Comparison of ENCODE assay signal across 19 cellular contexts in the genomic region with DNA sequence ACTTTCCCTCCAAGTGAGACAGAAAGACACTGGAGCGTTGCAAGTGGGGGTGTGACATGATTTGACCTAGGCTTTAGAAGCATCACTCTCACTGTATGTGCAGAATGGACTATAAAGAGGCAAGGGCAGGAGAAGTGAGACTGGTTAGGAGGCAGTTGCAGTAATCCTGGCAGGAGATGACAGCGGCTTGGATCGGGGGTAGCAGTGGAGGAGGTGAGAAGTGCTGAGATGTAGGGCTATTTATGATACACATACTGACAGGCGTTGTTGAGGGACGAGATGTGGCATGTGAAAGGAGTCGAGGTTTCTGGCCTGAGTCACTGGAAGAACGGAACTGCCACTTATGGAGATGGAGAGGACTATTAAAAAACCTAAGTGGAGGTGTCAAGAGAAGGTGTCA.
DNase-seq lines count a peak whose midpoint lies in the region; ATAC-seq, FAIRE-seq and TF ChIP-seq lines count a peak whose summit lies in the region.
"Had no signal": no experiment of that assay in that cellular context is flagged by ENCODE, and none has a peak within 500 bp of the region (broad histone marks: within the 10 kb centered on the region; RNA-seq: fewer than 3 reads in every experiment).

No MANE protein-coding gene starts in this region.

- H3K36me3 Mint-ChIP-seq in activated T-cell treated with anti-CD3 and anti-CD28 coated beads, Interleukin-2, amount 50 U/mL, for 72 hours (ENCODE audit: insufficient read depth in 2 of 2): no peaks in the 10 kb centered on the region
- no peaks in the 10 kb centered on the region for H3K36me3 Mint-ChIP-seq in activated T-cell treated with anti-CD3 and anti-CD28 coated beads, Interleukin-2, amount 50 U/mL, for 4 hours (ENCODE audit: insufficient read depth)
- peaks cover 2% of the 10 kb centered on the region for H3K36me3 Mint-ChIP-seq in osteocyte (ENCODE audit: unreplicated experiment)
- H3K36me3 Mint-ChIP-seq: CD8-positive, alpha-beta memory T cell had no signal

- H3K4me1 Mint-ChIP-seq in activated T-cell treated with anti-CD3 and anti-CD28 coated beads, Interleukin-2, amount 50 U/mL, for 72 hours (ENCODE audit: low read depth): no peaks in the 10 kb centered on the region
- H3K4me1 Mint-ChIP-seq in activated T-cell treated with anti-CD3 and anti-CD28 coated beads, Interleukin-2, amount 50 U/mL, for 4 hours (ENCODE audit: low read depth): peaks cover 3% of the 10 kb centered on the region
- peaks cover 10% of the 10 kb centered on the region for H3K4me1 Mint-ChIP-seq in osteocyte (ENCODE audit: unreplicated experiment)

- no peaks in the 10 kb centered on the region for H3K36me3 ChIP-seq in PC-9 (ENCODE audit: low read depth)
- H3K36me3 ChIP-seq: BE2C, Peyer's patch had no signal

- H3K4me1 ChIP-seq in PC-9 (replicated peaks; ENCODE audit: insufficient read depth): peaks cover 28% of the 10 kb centered on the region
- H3K4me1 ChIP-seq: BE2C had no signal

- no peaks in the 10 kb centered on the region for H3K9me2 ChIP-seq in PC-9 (ENCODE audit: insufficient read depth)

- peak; percentile 7 to 9 for DNase-seq in activated T-cell treated with anti-CD3 and anti-CD28 coated beads, Interleukin-2, amount 50 U/mL, for 72 hours
- no peak for DNase-seq in activated T-cell treated with anti-CD3 and anti-CD28 coated beads, Interleukin-2, amount 50 U/mL, for 4 hours
- DNase-seq in GM12892 (ENCODE audit: insufficient read length) (no peak), PC-9 (no peak), osteocyte (ENCODE audit: extremely low spot score, unreplicated experiment) (peak; percentile 48), middle frontal gyrus (ENCODE audit: extremely low spot score, low spot score) (no peak)
- DNase-seq: ACHN; BE2C; CD8-positive, alpha-beta memory T cell; GF-D8; HCEC 1CT; Kasumi-1; NCI-H1436 treated with DMSO at 0.1 percent for 48 hours; NCI-H2081 treated with DMSO at 0.1 percent for 48 hours; NCI-H2227 treated with DMSO at 0.1 percent for 48 hours; NCI-H69; Peyer's patch; Right ventricle myocardium superior had no signal

- no peak for ATAC-seq in activated T-cell treated with anti-CD3 and anti-CD28 coated beads, Interleukin-2, amount 50 U/mL, for 72 hours (replicated peaks in 1 of 2)
- ATAC-seq in activated T-cell treated with anti-CD3 and anti-CD28 coated beads, Interleukin-2, amount 50 U/mL, for 4 hours: no peak
- no peak for ATAC-seq in GM21423 (IDR thresholded peaks at IDR 0.05; ENCODE audit: unreplicated experiment)

- H3K27me3 Mint-ChIP-seq in activated T-cell treated with anti-CD3 and anti-CD28 coated beads, Interleukin-2, amount 50 U/mL, for 72 hours (ENCODE audit: low read depth): peaks cover 5% of the 10 kb centered on the region
- peaks cover 5% of the 10 kb centered on the region for H3K27me3 Mint-ChIP-seq in activated T-cell treated with anti-CD3 and anti-CD28 coated beads, Interleukin-2, amount 50 U/mL, for 4 hours (ENCODE audit: low read depth)
- peaks cover 14% of the 10 kb centered on the region for H3K27me3 Mint-ChIP-seq in osteocyte (ENCODE audit: unreplicated experiment)

- H3K9me3 ChIP-seq in PC-9 (ENCODE audit: insufficient read depth, low read depth): no peaks in the 10 kb centered on the region
- H3K9me3 ChIP-seq: BE2C, Peyer's patch had no signal

- no TSS peak for BruUV-seq in PC-9 (replicated peaks; lab: Mats Ljungman, UMichigan)

- H2AFZ ChIP-seq in PC-9: no peak overlapping the region

- no peak for TF ChIP-seq CTCF in PC-9 (conservative IDR thresholded peaks at IDR 0.05)
- no peak for TF ChIP-seq CTCF in osteocyte (IDR thresholded peaks at IDR 0.05)

- peaks cover 13% of the 10 kb centered on the region; the same call in 1 of the 2 replicates for H4K20me1 ChIP-seq in PC-9 (ENCODE audit: insufficient read depth)

- no peak overlapping the region for H3K4me3 Mint-ChIP-seq in activated T-cell treated with anti-CD3 and anti-CD28 coated beads, Interleukin-2, amount 50 U/mL, for 72 hours
- no peak overlapping the region for H3K4me3 Mint-ChIP-seq in activated T-cell treated with anti-CD3 and anti-CD28 coated beads, Interleukin-2, amount 50 U/mL, for 4 hours
- H3K4me3 Mint-ChIP-seq in osteocyte (ENCODE audit: unreplicated experiment): no peak overlapping the region
- H3K4me3 Mint-ChIP-seq: CD8-positive, alpha-beta memory T cell had no signal

- no peak for TF ChIP-seq POLR2A in GM12892 (IDR thresholded peaks at IDR 0.05; ENCODE audit: low read depth, low read length)

- H3K27me3 ChIP-seq in PC-9 (ENCODE audit: insufficient read depth, low read depth): no peaks in the 10 kb centered on the region
- H3K27me3 ChIP-seq: Peyer's patch had no signal

- H3K27ac Mint-ChIP-seq in activated T-cell treated with anti-CD3 and anti-CD28 coated beads, Interleukin-2, amount 50 U/mL, for 72 hours: no peak overlapping the region
- H3K27ac Mint-ChIP-seq in osteocyte (ENCODE audit: unreplicated experiment): no peak overlapping the region
- H3K27ac Mint-ChIP-seq: CD8-positive, alpha-beta memory T cell had no signal

- POLR2A ChIA-PET in PC-9 (lab: Charles Lee; ENCODE audit: unreplicated experiment): no interaction called here

- peaks cover 22% of the 10 kb centered on the region; the same call in 1 of the 2 replicates for H3F3A ChIP-seq in PC-9 (ENCODE audit: insufficient read depth, low read depth)

- no peak overlapping the region for H3K27ac ChIP-seq in PC-9

- intact Hi-C loops in PC-9 (cut with micrococcal nuclease; ENCODE audit: unreplicated experiment): loop anchor here (2.0 kb wide), 1 partner anchor 72 kb away; no protein-coding TSS in a partner anchor

- CTCF ChIA-PET in PC-9 (lab: Charles Lee): no interaction called here

- FAIRE-seq in GM12892 (lab: Jason Lieb, UNC): peak; percentile 86

- no peak overlapping the region for H3K4me3 ChIP-seq in PC-9

- H3K4me2 ChIP-seq in PC-9: 0 out of 2 replicates have a peak overlapping the region, but pooled peaks have one; percentile 79

- H3K9me3 Mint-ChIP-seq in activated T-cell treated with anti-CD3 and anti-CD28 coated beads, Interleukin-2, amount 50 U/mL, for 72 hours: no peaks in the 10 kb centered on the region
- H3K9me3 Mint-ChIP-seq in activated T-cell treated with anti-CD3 and anti-CD28 coated beads, Interleukin-2, amount 50 U/mL, for 4 hours: no peaks in the 10 kb centered on the region
- H3K9me3 Mint-ChIP-seq in osteocyte (ENCODE audit: unreplicated experiment): no peaks in the 10 kb centered on the region
- H3K9me3 Mint-ChIP-seq: CD8-positive, alpha-beta memory T cell had no signal

- peaks cover 32% of the 10 kb centered on the region for H3K79me2 ChIP-seq in PC-9 (ENCODE audit: low read depth)

Comparison
In these comparisons a context has a peak if more than half of its experiments do, and no peak if none do; other contexts are left out.
1. DNase-seq: peak in activated T-cell treated with anti-CD3 and anti-CD28 coated beads, Interleukin-2, amount 50 U/mL, for 72 hours (2 of 2) and osteocyte (single experiment); none in activated T-cell treated with anti-CD3 and anti-CD28 coated beads, Interleukin-2, amount 50 U/mL, for 4 hours (single experiment), GM12892 (single experiment), PC-9 (0 of 2) and middle frontal gyrus (single experiment).